In genomic region chr12:53496752-53497032, GRCh38 we compare ENCODE assay signal across 15 cellular contexts. TPM values are rescaled to one million over a fixed set of nuclear protein-coding genes. Genes with fewer than 3 reads are reported as not detected.
DNase-seq lines count a peak whose midpoint lies in the region; ATAC-seq and TF ChIP-seq lines count a peak whose summit lies in the region.
"Had no signal": no experiment of that assay in that cellular context is flagged by ENCODE, and none has a peak within 500 bp of the region (broad histone marks: within the 10 kb centered on the region; RNA-seq: fewer than 3 reads in every experiment).

No MANE protein-coding gene starts in this region.

- H3K4me3 Mint-ChIP-seq in CD14-positive monocyte: no peak overlapping the region
- peak overlapping the region; percentile 70 for H3K4me3 Mint-ChIP-seq in glutamatergic neuron (ENCODE audit: unreplicated experiment)
- H3K4me3 Mint-ChIP-seq: activated naive CD4-positive, alpha-beta T cell treated with anti-CD3 and anti-CD28 coated beads, Interleukin-2, amount 10 ng/mL, durations not matched to agents 7 days and 5 days had no signal

- H3K9me3 ChIP-seq in adipocyte (ENCODE audit: control insufficient read depth, low read length) (no peaks in the 10 kb centered on the region), skeletal muscle satellite cell (replicated peaks; ENCODE audit: low read length) (no peaks in the 10 kb centered on the region), ovary (no peaks in the 10 kb centered on the region)

- peak overlapping the region; percentile 70 for H3K9ac ChIP-seq in adipocyte (ENCODE audit: low read length)
- H3K9ac ChIP-seq in skeletal muscle satellite cell (ENCODE audit: low read depth, low read length): peak overlapping the region; percentile 12

- H3K36me3 ChIP-seq in adipocyte (ENCODE audit: control insufficient read depth, insufficient read depth, low read length, severe bottlenecking) (no peaks in the 10 kb centered on the region), skeletal muscle satellite cell (ENCODE audit: insufficient read depth, low read length) (no peaks in the 10 kb centered on the region), ovary (no peaks in the 10 kb centered on the region)

- DNase-seq in CD14-positive monocyte (ENCODE audit: low spot score) (no peak), adipocyte (ENCODE audit: low read depth) (peak; percentile 63), glutamatergic neuron (no peak), medulla oblongata (ENCODE audit: extremely low spot score) (no peak), ovary (no peak), NCI-H1694 treated with DMSO at 0.1 percent for 48 hours (lab: John Stamatoyannopoulos, UW) (no peak)
- DNase-seq: activated naive CD4-positive, alpha-beta T cell treated with anti-CD3 and anti-CD28 coated beads, Interleukin-2, amount 10 ng/mL, durations not matched to agents 7 days and 5 days; CD8-positive, alpha-beta T cell; NCI-H1436; NCI-H69; stimulated activated CD4-positive, alpha-beta T cell treated with anti-CD3 and anti-CD28 coated beads, Interleukin-4, amount 100 ng/mL, for 1 hour; stimulated activated naive CD4-positive, alpha-beta T cell had no signal

- peak overlapping the region in 1 of 2 donors; percentile 50 for H3K27ac ChIP-seq in ovary

- no peaks in the 10 kb centered on the region for H3K27me3 ChIP-seq in adipocyte (replicated peaks; ENCODE audit: control insufficient read depth, insufficient read depth, low read length)
- no peaks in the 10 kb centered on the region for H3K27me3 ChIP-seq in skeletal muscle satellite cell (ENCODE audit: control insufficient read depth, insufficient read depth, low read length)
- no peaks in the 10 kb centered on the region for H3K27me3 ChIP-seq in ovary

- no peak for TF ChIP-seq EP300 in ovary (IDR thresholded peaks at IDR 0.05)

- no peak for TF ChIP-seq POLR2A in ovary (IDR thresholded peaks at IDR 0.05)

- no peak for ATAC-seq in GM19395 (IDR thresholded peaks at IDR 0.05; ENCODE audit: unreplicated experiment)
- ATAC-seq: CD8-positive, alpha-beta T cell had no signal

- H3K27me3 Mint-ChIP-seq in CD14-positive monocyte (ENCODE audit: low read depth in 3 of 3) (peaks cover 0 to 5% (median 0%) of the 10 kb centered on the region in 3 donors), glutamatergic neuron (ENCODE audit: unreplicated experiment) (peaks cover 34% of the 10 kb centered on the region)
- H3K27me3 Mint-ChIP-seq: activated naive CD4-positive, alpha-beta T cell treated with anti-CD3 and anti-CD28 coated beads, Interleukin-2, amount 10 ng/mL, durations not matched to agents 7 days and 5 days had no signal

- intact Hi-C loops in CD14-positive monocyte (cut with micrococcal nuclease): no loop called here
- intact Hi-C loops in ovary (cut with DNase I): no loop called here

- H3K4me3 ChIP-seq in adipocyte (ENCODE audit: low read length): peak overlapping the region; percentile 73
- H3K4me3 ChIP-seq in skeletal muscle satellite cell (ENCODE audit: low read length): peak overlapping the region; percentile 17
- H3K4me3 ChIP-seq in ovary: no peak overlapping the region

- H3K36me3 Mint-ChIP-seq in CD14-positive monocyte (no peaks in the 10 kb centered on the region), glutamatergic neuron (ENCODE audit: unreplicated experiment) (no peaks in the 10 kb centered on the region)

- H3K27ac Mint-ChIP-seq in CD14-positive monocyte (peak overlapping the region in 4 of 7 donors; percentile 12 to 46 (median 18)), glutamatergic neuron (ENCODE audit: unreplicated experiment) (no peak overlapping the region)

- no peaks in the 10 kb centered on the region for H3K9me3 Mint-ChIP-seq in CD14-positive monocyte
- peaks cover 27% of the 10 kb centered on the region for H3K9me3 Mint-ChIP-seq in glutamatergic neuron (ENCODE audit: unreplicated experiment)
- H3K9me3 Mint-ChIP-seq: activated naive CD4-positive, alpha-beta T cell treated with anti-CD3 and anti-CD28 coated beads, Interleukin-2, amount 10 ng/mL, durations not matched to agents 7 days and 5 days; CD8-positive, alpha-beta T cell had no signal

- H3K4me1 ChIP-seq in adipocyte (ENCODE audit: control insufficient read depth, insufficient read depth, low read length): peaks cover 55% of the 10 kb centered on the region
- H3K4me1 ChIP-seq in skeletal muscle satellite cell (ENCODE audit: control insufficient read depth, insufficient read depth, low read length): peaks cover 49% of the 10 kb centered on the region
- H3K4me1 ChIP-seq in ovary (ENCODE audit: insufficient read depth): peaks cover 17% of the 10 kb centered on the region

- peak overlapping the region; percentile 62 for H3K4me2 ChIP-seq in skeletal muscle satellite cell (ENCODE audit: low read length)

- TF ChIP-seq CTCF in CD14-positive monocyte (IDR thresholded peaks at IDR 0.05) (no peak), glutamatergic neuron (IDR thresholded peaks at IDR 0.05; ENCODE audit: partially characterized antibody, unreplicated experiment) (no peak), ovary (IDR thresholded peaks at IDR 0.05) (no peak)

- peaks cover 57% of the 10 kb centered on the region for H3K4me1 Mint-ChIP-seq in CD14-positive monocyte
- H3K4me1 Mint-ChIP-seq in glutamatergic neuron (ENCODE audit: low read depth, unreplicated experiment): peaks cover 44% of the 10 kb centered on the region

- WGBS in ovary, 3 donors: 61 to 69% (median 64%) methylated on average over 1 of the region's 1 CpG

RNA-seq across cellular contexts. Expression of gene MAP3K12, which starts 2.6 kb away (rescaled TPM):
- polyA plus RNA-seq in CD14-positive monocyte (1 to 10 TPM; 1.7 to 2.0 TPM), ovary (10 to 100 TPM; 19.5 to 33.4 TPM)
- total RNA-seq in glutamatergic neuron (ENCODE audit: unreplicated experiment) (94.2 TPM), ovary (10 to 100 TPM; 19.5 to 53.2 (median 30.8) TPM)
- total RNA-seq in skeletal muscle satellite cell (2012; rRNA removed): 17.5 and 24.8 TPM in 2 replicates

RNA-seq across cellular contexts. Expression of gene TARBP2, which starts 4.4 kb away (rescaled TPM):
- polyA plus RNA-seq in CD14-positive monocyte: 10 to 100 TPM; 16.6 to 24.4 TPM
- total RNA-seq in glutamatergic neuron (ENCODE audit: unreplicated experiment): 49.0 TPM
- 40.8 and 44.3 TPM in 2 replicates for total RNA-seq in skeletal muscle satellite cell (2012; rRNA removed)
- total RNA-seq in ovary: 10 to 100 TPM; 14.1 to 25.6 (median 21.9) TPM
- 10 to 100 TPM in 1 of 2 donors, 1 to 10 TPM in 1; 9.8 to 19.9 TPM for polyA plus RNA-seq in ovary

RNA-seq across cellular contexts. Expression of gene NPFF, which starts 10.6 kb away (rescaled TPM):
- polyA plus RNA-seq in CD14-positive monocyte: not detected
- not detected for total RNA-seq in glutamatergic neuron (ENCODE audit: unreplicated experiment)
- total RNA-seq in skeletal muscle satellite cell (2012; rRNA removed): not detected in 2 replicates
- total RNA-seq in ovary: 1 to 10 TPM in 1 of 7 donors, under 1 TPM in 1, not detected in 5; 0.68 to 1.1 TPM
- polyA plus RNA-seq in ovary: not detected
- total RNA-seq: CD8-positive, alpha-beta T cell; chondrocyte had no signal

RNA-seq across cellular contexts. Expression of gene PCBP2, which starts 44.8 kb away (rescaled TPM):
- polyA plus RNA-seq in CD14-positive monocyte (10 to 100 TPM; 79.6 to 81.9 TPM), ovary (1,000 to 10,000 TPM in 1 of 2 donors, 100 to 1,000 TPM in 1; 642 to 1,354 TPM)
- total RNA-seq in glutamatergic neuron (ENCODE audit: unreplicated experiment) (1,170 TPM), ovary (1,000 to 10,000 TPM in 2 of 7 donors, 100 to 1,000 TPM in 5; 413 to 1,163 (median 948) TPM)
- 194 and 224 TPM in 2 replicates for total RNA-seq in skeletal muscle satellite cell (2012; rRNA removed)

RNA-seq across cellular contexts. Expression of gene PRR13, which starts 55.2 kb away (rescaled TPM):
- polyA plus RNA-seq in CD14-positive monocyte (100 to 1,000 TPM; 591 to 670 TPM), ovary (100 to 1,000 TPM; 125 to 320 TPM)
- total RNA-seq in glutamatergic neuron (ENCODE audit: unreplicated experiment) (105 TPM), ovary (100 to 1,000 TPM in 4 of 7 donors, 10 to 100 TPM in 3; 46.1 to 131 (median 116) TPM)
- total RNA-seq in skeletal muscle satellite cell (2012; rRNA removed): 76.4 and 79.6 TPM in 2 replicates
